Comparison of ENCODE assay signal across 1 cellular context in the genomic region with DNA sequence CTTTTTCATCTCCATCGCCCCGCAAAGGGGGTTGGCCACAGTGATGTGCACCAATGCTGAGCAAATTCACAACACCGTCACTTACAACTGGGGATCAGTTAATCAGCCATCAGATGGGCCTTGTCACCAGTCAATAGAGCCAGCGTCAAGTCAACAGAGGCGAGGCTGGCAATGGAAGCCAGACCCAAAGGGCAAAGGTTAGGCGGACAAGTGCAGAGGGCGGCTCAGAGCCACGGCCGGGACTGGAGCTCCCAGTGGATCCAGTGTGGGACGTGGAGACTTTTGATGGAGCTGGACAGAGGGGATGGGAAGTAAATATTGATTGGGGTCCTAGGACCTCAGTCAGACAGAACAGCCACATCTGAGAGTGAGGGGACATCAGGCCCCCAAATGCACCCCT.
TF ChIP-seq lines count a peak whose summit lies in the region.

No MANE protein-coding gene starts in this region.

TF ChIP-seq in HepG2, 621 proteins besides CTCF, POLR2A, EP300 and RAD21 (continued from another document and continues in another):
- TF ChIP-seq, protein P1, sequence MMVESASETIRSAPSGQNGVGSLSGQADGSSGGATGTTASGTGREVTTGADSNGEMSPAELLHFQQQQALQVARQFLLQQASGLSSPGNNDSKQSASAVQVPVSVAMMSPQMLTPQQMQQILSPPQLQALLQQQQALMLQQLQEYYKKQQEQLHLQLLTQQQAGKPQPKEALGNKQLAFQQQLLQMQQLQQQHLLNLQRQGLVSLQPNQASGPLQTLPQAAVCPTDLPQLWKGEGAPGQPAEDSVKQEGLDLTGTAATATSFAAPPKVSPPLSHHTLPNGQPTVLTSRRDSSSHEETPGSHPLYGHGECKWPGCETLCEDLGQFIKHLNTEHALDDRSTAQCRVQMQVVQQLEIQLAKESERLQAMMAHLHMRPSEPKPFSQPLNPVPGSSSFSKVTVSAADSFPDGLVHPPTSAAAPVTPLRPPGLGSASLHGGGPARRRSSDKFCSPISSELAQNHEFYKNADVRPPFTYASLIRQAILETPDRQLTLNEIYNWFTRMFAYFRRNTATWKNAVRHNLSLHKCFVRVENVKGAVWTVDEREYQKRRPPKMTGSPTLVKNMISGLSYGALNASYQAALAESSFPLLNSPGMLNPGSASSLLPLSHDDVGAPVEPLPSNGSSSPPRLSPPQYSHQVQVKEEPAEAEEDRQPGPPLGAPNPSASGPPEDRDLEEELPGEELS (CRISPR knock-in tag; IDR thresholded peaks at IDR 0.05), result no peak
- TF ChIP-seq ZNF225 (CRISPR knock-in tag; IDR thresholded peaks at IDR 0.05) (0 out of 2 replicates have a peak, but pooled peaks have one; percentile 42), ZNF251 (CRISPR knock-in tag; IDR thresholded peaks at IDR 0.05) (no peak), SKI (IDR thresholded peaks at IDR 0.05; ENCODE audit: partially characterized antibody) (peak; percentile 38), YY1 (IDR thresholded peaks at IDR 0.05; ENCODE audit: insufficient read depth, insufficient replicate concordance, low read depth, low read length) (peak; percentile 47), SALL1 (CRISPR knock-in tag; IDR thresholded peaks at IDR 0.05) (peak; percentile 13; the same call in 1 of the 2 replicates), AHR (CRISPR knock-in tag; IDR thresholded peaks at IDR 0.05) (no peak), NR2F6 (IDR thresholded peaks at IDR 0.05) (peak; percentile 67; the same call in 1 of the 2 replicates), NR2F6 (CRISPR knock-in tag; IDR thresholded peaks at IDR 0.05) (peak; percentile 83), TCF7L2 (IDR thresholded peaks at IDR 0.05; ENCODE audit: low read depth, low read length) (no peak), TCF7 (IDR thresholded peaks at IDR 0.05; ENCODE audit: low read depth) (no peak), NR2F1 (CRISPR knock-in tag; IDR thresholded peaks at IDR 0.05) (peak; percentile 59 to 68), FOSL2 (CRISPR knock-in tag; IDR thresholded peaks at IDR 0.05) (0 out of 2 replicates have a peak, but pooled peaks have one; percentile 15), RARA (CRISPR knock-in tag; IDR thresholded peaks at IDR 0.05) (peak; percentile 73), FOXA3 (CRISPR knock-in tag; IDR thresholded peaks at IDR 0.05) (peak; percentile 54), ZNF644 (CRISPR knock-in tag; IDR thresholded peaks at IDR 0.05; ENCODE audit: low read depth) (peak; percentile 87), FOXP1 (IDR thresholded peaks at IDR 0.05) (no peak), FOXP1 (CRISPR knock-in tag; IDR thresholded peaks at IDR 0.05) (0 out of 2 replicates have a peak, but pooled peaks have one; percentile 10), SPEN (CRISPR knock-in tag; IDR thresholded peaks at IDR 0.05; ENCODE audit: low read depth) (0 out of 2 replicates have a peak, but pooled peaks have one; percentile 29), RXRB (CRISPR knock-in tag; IDR thresholded peaks at IDR 0.05; ENCODE audit: borderline replicate concordance) (0 out of 2 replicates have a peak, but pooled peaks have one; percentile 28), SAP130 (CRISPR knock-in tag; IDR thresholded peaks at IDR 0.05; ENCODE audit: low read depth) (peak; percentile 10; the same call in 1 of the 2 replicates), NR2C2 (CRISPR knock-in tag; IDR thresholded peaks at IDR 0.05; ENCODE audit: borderline replicate concordance) (peak; percentile 62)
- TF ChIP-seq, protein P2, sequence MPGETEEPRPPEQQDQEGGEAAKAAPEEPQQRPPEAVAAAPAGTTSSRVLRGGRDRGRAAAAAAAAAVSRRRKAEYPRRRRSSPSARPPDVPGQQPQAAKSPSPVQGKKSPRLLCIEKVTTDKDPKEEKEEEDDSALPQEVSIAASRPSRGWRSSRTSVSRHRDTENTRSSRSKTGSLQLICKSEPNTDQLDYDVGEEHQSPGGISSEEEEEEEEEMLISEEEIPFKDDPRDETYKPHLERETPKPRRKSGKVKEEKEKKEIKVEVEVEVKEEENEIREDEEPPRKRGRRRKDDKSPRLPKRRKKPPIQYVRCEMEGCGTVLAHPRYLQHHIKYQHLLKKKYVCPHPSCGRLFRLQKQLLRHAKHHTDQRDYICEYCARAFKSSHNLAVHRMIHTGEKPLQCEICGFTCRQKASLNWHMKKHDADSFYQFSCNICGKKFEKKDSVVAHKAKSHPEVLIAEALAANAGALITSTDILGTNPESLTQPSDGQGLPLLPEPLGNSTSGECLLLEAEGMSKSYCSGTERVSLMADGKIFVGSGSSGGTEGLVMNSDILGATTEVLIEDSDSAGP (CRISPR knock-in tag; IDR thresholded peaks at IDR 0.05; ENCODE audit: borderline replicate concordance), result peak; percentile 42; the same call in 1 of the 2 replicates
- TF ChIP-seq, protein P3, sequence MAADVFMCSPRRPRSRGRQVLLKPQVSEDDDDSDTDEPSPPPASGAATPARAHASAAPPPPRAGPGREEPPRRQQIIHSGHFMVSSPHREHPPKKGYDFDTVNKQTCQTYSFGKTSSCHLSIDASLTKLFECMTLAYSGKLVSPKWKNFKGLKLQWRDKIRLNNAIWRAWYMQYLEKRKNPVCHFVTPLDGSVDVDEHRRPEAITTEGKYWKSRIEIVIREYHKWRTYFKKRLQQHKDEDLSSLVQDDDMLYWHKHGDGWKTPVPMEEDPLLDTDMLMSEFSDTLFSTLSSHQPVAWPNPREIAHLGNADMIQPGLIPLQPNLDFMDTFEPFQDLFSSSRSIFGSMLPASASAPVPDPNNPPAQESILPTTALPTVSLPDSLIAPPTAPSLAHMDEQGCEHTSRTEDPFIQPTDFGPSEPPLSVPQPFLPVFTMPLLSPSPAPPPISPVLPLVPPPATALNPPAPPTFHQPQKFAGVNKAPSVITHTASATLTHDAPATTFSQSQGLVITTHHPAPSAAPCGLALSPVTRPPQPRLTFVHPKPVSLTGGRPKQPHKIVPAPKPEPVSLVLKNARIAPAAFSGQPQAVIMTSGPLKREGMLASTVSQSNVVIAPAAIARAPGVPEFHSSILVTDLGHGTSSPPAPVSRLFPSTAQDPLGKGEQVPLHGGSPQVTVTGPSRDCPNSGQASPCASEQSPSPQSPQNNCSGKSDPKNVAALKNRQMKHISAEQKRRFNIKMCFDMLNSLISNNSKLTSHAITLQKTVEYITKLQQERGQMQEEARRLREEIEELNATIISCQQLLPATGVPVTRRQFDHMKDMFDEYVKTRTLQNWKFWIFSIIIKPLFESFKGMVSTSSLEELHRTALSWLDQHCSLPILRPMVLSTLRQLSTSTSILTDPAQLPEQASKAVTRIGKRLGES (CRISPR knock-in tag; IDR thresholded peaks at IDR 0.05; ENCODE audit: borderline replicate concordance), result no peak
- TF ChIP-seq, protein P4, sequence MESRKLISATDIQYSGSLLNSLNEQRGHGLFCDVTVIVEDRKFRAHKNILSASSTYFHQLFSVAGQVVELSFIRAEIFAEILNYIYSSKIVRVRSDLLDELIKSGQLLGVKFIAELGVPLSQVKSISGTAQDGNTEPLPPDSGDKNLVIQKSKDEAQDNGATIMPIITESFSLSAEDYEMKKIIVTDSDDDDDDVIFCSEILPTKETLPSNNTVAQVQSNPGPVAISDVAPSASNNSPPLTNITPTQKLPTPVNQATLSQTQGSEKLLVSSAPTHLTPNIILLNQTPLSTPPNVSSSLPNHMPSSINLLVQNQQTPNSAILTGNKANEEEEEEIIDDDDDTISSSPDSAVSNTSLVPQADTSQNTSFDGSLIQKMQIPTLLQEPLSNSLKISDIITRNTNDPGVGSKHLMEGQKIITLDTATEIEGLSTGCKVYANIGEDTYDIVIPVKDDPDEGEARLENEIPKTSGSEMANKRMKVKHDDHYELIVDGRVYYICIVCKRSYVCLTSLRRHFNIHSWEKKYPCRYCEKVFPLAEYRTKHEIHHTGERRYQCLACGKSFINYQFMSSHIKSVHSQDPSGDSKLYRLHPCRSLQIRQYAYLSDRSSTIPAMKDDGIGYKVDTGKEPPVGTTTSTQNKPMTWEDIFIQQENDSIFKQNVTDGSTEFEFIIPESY (CRISPR knock-in tag; IDR thresholded peaks at IDR 0.05), result no peak
- TF ChIP-seq, protein P5, sequence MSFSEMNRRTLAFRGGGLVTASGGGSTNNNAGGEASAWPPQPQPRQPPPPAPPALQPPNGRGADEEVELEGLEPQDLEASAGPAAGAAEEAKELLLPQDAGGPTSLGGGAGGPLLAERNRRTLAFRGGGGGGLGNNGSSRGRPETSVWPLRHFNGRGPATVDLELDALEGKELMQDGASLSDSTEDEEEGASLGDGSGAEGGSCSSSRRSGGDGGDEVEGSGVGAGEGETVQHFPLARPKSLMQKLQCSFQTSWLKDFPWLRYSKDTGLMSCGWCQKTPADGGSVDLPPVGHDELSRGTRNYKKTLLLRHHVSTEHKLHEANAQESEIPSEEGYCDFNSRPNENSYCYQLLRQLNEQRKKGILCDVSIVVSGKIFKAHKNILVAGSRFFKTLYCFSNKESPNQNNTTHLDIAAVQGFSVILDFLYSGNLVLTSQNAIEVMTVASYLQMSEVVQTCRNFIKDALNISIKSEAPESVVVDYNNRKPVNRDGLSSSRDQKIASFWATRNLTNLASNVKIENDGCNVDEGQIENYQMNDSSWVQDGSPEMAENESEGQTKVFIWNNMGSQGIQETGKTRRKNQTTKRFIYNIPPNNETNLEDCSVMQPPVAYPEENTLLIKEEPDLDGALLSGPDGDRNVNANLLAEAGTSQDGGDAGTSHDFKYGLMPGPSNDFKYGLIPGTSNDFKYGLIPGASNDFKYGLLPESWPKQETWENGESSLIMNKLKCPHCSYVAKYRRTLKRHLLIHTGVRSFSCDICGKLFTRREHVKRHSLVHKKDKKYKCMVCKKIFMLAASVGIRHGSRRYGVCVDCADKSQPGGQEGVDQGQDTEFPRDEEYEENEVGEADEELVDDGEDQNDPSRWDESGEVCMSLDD (CRISPR knock-in tag; IDR thresholded peaks at IDR 0.05; ENCODE audit: borderline replicate concordance), result 0 out of 2 replicates have a peak, but pooled peaks have one; percentile 28
- TF ChIP-seq, protein P6, sequence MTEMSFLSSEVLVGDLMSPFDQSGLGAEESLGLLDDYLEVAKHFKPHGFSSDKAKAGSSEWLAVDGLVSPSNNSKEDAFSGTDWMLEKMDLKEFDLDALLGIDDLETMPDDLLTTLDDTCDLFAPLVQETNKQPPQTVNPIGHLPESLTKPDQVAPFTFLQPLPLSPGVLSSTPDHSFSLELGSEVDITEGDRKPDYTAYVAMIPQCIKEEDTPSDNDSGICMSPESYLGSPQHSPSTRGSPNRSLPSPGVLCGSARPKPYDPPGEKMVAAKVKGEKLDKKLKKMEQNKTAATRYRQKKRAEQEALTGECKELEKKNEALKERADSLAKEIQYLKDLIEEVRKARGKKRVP (CRISPR knock-in tag; IDR thresholded peaks at IDR 0.05), result 0 out of 4 replicates have a peak, but pooled peaks of 1 of the 2 experiments have one; percentile 23
- TF ChIP-seq, protein P7, sequence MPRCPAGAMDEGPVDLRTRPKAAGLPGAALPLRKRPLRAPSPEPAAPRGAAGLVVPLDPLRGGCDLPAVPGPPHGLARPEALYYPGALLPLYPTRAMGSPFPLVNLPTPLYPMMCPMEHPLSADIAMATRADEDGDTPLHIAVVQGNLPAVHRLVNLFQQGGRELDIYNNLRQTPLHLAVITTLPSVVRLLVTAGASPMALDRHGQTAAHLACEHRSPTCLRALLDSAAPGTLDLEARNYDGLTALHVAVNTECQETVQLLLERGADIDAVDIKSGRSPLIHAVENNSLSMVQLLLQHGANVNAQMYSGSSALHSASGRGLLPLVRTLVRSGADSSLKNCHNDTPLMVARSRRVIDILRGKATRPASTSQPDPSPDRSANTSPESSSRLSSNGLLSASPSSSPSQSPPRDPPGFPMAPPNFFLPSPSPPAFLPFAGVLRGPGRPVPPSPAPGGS (CRISPR knock-in tag; IDR thresholded peaks at IDR 0.05), result 0 out of 2 replicates have a peak, but pooled peaks have one; percentile 64
- TF ChIP-seq, protein P8, sequence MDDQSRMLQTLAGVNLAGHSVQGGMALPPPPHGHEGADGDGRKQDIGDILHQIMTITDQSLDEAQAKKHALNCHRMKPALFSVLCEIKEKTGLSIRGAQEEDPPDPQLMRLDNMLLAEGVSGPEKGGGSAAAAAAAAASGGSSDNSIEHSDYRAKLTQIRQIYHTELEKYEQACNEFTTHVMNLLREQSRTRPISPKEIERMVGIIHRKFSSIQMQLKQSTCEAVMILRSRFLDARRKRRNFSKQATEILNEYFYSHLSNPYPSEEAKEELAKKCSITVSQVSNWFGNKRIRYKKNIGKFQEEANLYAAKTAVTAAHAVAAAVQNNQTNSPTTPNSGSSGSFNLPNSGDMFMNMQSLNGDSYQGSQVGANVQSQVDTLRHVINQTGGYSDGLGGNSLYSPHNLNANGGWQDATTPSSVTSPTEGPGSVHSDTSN (CRISPR knock-in tag; IDR thresholded peaks at IDR 0.05; ENCODE audit: borderline replicate concordance), result no peak
- TF ChIP-seq, protein P9, sequence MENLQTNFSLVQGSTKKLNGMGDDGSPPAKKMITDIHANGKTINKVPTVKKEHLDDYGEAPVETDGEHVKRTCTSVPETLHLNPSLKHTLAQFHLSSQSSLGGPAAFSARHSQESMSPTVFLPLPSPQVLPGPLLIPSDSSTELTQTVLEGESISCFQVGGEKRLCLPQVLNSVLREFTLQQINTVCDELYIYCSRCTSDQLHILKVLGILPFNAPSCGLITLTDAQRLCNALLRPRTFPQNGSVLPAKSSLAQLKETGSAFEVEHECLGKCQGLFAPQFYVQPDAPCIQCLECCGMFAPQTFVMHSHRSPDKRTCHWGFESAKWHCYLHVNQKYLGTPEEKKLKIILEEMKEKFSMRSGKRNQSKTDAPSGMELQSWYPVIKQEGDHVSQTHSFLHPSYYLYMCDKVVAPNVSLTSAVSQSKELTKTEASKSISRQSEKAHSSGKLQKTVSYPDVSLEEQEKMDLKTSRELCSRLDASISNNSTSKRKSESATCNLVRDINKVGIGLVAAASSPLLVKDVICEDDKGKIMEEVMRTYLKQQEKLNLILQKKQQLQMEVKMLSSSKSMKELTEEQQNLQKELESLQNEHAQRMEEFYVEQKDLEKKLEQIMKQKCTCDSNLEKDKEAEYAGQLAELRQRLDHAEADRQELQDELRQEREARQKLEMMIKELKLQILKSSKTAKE (CRISPR knock-in tag; IDR thresholded peaks at IDR 0.05; ENCODE audit: borderline replicate concordance), result peak; percentile 50; the same call in 1 of the 2 replicates
- TF ChIP-seq, protein P10, sequence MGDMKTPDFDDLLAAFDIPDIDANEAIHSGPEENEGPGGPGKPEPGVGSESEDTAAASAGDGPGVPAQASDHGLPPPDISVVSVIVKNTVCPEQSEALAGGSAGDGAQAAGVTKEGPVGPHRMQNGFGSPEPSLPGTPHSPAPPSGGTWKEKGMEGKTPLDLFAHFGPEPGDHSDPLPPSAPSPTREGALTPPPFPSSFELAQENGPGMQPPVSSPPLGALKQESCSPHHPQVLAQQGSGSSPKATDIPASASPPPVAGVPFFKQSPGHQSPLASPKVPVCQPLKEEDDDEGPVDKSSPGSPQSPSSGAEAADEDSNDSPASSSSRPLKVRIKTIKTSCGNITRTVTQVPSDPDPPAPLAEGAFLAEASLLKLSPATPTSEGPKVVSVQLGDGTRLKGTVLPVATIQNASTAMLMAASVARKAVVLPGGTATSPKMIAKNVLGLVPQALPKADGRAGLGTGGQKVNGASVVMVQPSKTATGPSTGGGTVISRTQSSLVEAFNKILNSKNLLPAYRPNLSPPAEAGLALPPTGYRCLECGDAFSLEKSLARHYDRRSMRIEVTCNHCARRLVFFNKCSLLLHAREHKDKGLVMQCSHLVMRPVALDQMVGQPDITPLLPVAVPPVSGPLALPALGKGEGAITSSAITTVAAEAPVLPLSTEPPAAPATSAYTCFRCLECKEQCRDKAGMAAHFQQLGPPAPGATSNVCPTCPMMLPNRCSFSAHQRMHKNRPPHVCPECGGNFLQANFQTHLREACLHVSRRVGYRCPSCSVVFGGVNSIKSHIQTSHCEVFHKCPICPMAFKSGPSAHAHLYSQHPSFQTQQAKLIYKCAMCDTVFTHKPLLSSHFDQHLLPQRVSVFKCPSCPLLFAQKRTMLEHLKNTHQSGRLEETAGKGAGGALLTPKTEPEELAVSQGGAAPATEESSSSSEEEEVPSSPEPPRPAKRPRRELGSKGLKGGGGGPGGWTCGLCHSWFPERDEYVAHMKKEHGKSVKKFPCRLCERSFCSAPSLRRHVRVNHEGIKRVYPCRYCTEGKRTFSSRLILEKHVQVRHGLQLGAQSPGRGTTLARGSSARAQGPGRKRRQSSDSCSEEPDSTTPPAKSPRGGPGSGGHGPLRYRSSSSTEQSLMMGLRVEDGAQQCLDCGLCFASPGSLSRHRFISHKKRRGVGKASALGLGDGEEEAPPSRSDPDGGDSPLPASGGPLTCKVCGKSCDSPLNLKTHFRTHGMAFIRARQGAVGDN (CRISPR knock-in tag; IDR thresholded peaks at IDR 0.05), result peak; percentile 72
